3 cellular contexts compared by ENCODE assay signal in the genomic region with DNA sequence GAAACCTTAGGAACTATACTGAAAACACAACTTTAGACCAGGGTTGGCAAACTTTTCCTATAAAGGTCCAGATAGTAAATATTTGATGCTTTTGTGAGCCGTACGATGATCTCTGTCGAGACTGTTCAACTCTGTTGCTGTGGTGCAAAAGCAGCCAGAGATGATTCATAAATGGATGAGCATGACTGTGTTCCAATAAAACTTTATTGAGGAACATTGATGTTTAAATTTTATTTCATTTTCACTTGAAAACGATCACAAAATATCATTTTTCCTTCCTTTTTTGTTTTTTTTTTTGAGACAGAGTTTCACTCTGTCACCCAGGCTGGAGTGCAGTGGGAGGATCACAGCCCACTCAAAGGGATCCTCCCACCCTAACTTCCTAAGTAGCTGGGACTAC.
TF ChIP-seq lines count a peak whose summit lies in the region.

No MANE protein-coding gene starts in this region.

TF ChIP-seq in HCT116, 20 proteins besides CTCF, POLR2A, EP300 and RAD21 (continued from another document):
- TF ChIP-seq ELF1 (IDR thresholded peaks at IDR 0.05; ENCODE audit: borderline replicate concordance, low read depth), result no peak
- no peak for TF ChIP-seq CEBPB (IDR thresholded peaks at IDR 0.05; ENCODE audit: low read depth)
- no peak for TF ChIP-seq EZH2 (IDR thresholded peaks at IDR 0.05)
- TF ChIP-seq ZBTB33 (IDR thresholded peaks at IDR 0.05; ENCODE audit: extremely low read depth, insufficient replicate concordance, low read length), result no peak
- TF ChIP-seq FOSL1 (IDR thresholded peaks at IDR 0.05; ENCODE audit: low read depth), result no peak
- no peak for TF ChIP-seq REST (IDR thresholded peaks at IDR 0.05; ENCODE audit: low read depth)
- TF ChIP-seq SRF (IDR thresholded peaks at IDR 0.05; ENCODE audit: low read depth), result no peak
- TF ChIP-seq TCF7L2 (IDR thresholded peaks at IDR 0.05; ENCODE audit: borderline replicate concordance, extremely low read depth, insufficient read depth, insufficient read length), result no peak
- no peak for TF ChIP-seq EZH2phosphoT487 (IDR thresholded peaks at IDR 0.05; ENCODE audit: borderline replicate concordance)
- no peak for TF ChIP-seq SP1 (IDR thresholded peaks at IDR 0.05; ENCODE audit: low read depth)
- no peak for TF ChIP-seq ZNF274 (IDR thresholded peaks at IDR 0.05; ENCODE audit: low read depth, low read length)

TF ChIP-seq in HEK293, 187 proteins besides CTCF, POLR2A, EP300 and RAD21 (continued from another document):
- TF ChIP-seq ZFHX2 (tag by site-specific recombination; conservative IDR thresholded peaks at IDR 0.05), result peak; percentile 39; the same call in 1 of the 2 replicates
- peak; percentile 44 for TF ChIP-seq EGR2 (tag by site-specific recombination; IDR thresholded peaks at IDR 0.05; ENCODE audit: low read depth)

TF ChIP-seq in GM12878, 131 proteins besides CTCF, POLR2A, EP300 and RAD21 (continued from another document):
- peak; percentile 61; the same call in 1 of the 2 replicates for TF ChIP-seq ZBTB40 (IDR thresholded peaks at IDR 0.05; ENCODE audit: borderline replicate concordance)
